Comparison of ENCODE assay signal across 11 cellular contexts in genomic region chr11:3835100-3835485, GRCh38. TPM values are rescaled to one million over a fixed set of nuclear protein-coding genes. Genes with fewer than 3 reads are reported as not detected.
DNase-seq lines count a peak whose midpoint lies in the region; ATAC-seq and TF ChIP-seq lines count a peak whose summit lies in the region.
"Had no signal": no experiment of that assay in that cellular context is flagged by ENCODE, and none has a peak within 500 bp of the region (broad histone marks: within the 10 kb centered on the region; RNA-seq: fewer than 3 reads in every experiment).

No MANE protein-coding gene starts in this region.

- peaks cover 0 to 27% (median 3%) of the 10 kb centered on the region in 9 donors for H3K36me3 ChIP-seq in heart left ventricle
- peaks cover 0 to 7% (median 2%) of the 10 kb centered on the region in 4 donors for H3K36me3 ChIP-seq in upper lobe of left lung

- H3K9me3 Mint-ChIP-seq in activated naive CD8-positive, alpha-beta T cell (ENCODE audit: low read depth): no peaks in the 10 kb centered on the region

- no peaks in the 10 kb centered on the region for H3K9me3 ChIP-seq in heart left ventricle
- H3K9me3 ChIP-seq in upper lobe of left lung: no peaks in the 10 kb centered on the region
- H3K9me3 ChIP-seq: gastrocnemius medialis had no signal

- H3K4me3 ChIP-seq in heart left ventricle (peak overlapping the region in 1 of 12 donors; percentile 43), upper lobe of left lung (no peak overlapping the region)
- H3K4me3 ChIP-seq: gastrocnemius medialis had no signal

- peak overlapping the region in 9 of 12 donors; percentile 43 to 98 (median 64) for H3K27ac ChIP-seq in heart left ventricle
- peak overlapping the region; percentile 74 to 99 (median 96) for H3K27ac ChIP-seq in upper lobe of left lung
- H3K27ac ChIP-seq: C4-2B had no signal

- H3K4me1 ChIP-seq in heart left ventricle (peaks cover 11 to 98% (median 83%) of the 10 kb centered on the region in 12 donors), upper lobe of left lung (peaks cover 87 to 95% (median 92%) of the 10 kb centered on the region in 4 donors)

- in situ Hi-C loops in KBM-7 (cut with MboI; ENCODE audit: low pct_unique_long_range_greater_than_20kb, low sequenced_read_pairs): no loop called here

- TF ChIP-seq CTCF in heart left ventricle (IDR thresholded peaks at IDR 0.05): no peak
- TF ChIP-seq CTCF in upper lobe of left lung (IDR thresholded peaks at IDR 0.05): no peak

- intact Hi-C loops in heart left ventricle (cut with DNase I) (no loop called here), Right ventricle myocardium superior (cut with DNase I) (no loop called here)

- TF ChIP-seq EP300 in upper lobe of left lung (IDR thresholded peaks at IDR 0.05): no peak

- DNase-seq in heart left ventricle (no peak), Right ventricle myocardium superior (no peak), kidney tubule cell (ENCODE audit: low spot score) (peak; percentile 62), upper lobe of left lung (no peak), NCI-H2227 treated with DMSO at 0.1 percent for 48 hours (lab: John Stamatoyannopoulos, UW) (no peak), KBM-7 (no peak), LoVo (ENCODE audit: low spot score) (no peak)
- DNase-seq: activated CD8-positive, alpha-beta memory T cell treated with anti-CD3 and anti-CD28 coated beads, Interleukin-2, amount 50 U/mL, for 48 hours had no signal

- TF ChIP-seq POLR2A in heart left ventricle (IDR thresholded peaks at IDR 0.05) (no peak), upper lobe of left lung (IDR thresholded peaks at IDR 0.05) (no peak)

- peak overlapping the region; percentile 89 for H3K27ac Mint-ChIP-seq in activated naive CD8-positive, alpha-beta T cell

- H3K36me3 Mint-ChIP-seq in activated naive CD8-positive, alpha-beta T cell: peaks cover 31% of the 10 kb centered on the region

- ATAC-seq in heart left ventricle: peak in 1 of 4 donors; percentile 8
- no peak for ATAC-seq in Right ventricle myocardium superior (ENCODE audit: poor library complexity)
- peak in 1 of 2 donors; percentile 25 for ATAC-seq in upper lobe of left lung (ENCODE audit: low FRiP score in 2 of 2)

- WGBS in heart left ventricle, 4 donors: 55 to 67% (median 58%) methylated on average over 3 of the region's 3 CpGs
- 20 to 60% methylated on average over 3 of the region's 3 CpGs for WGBS in upper lobe of left lung, 2 donors

- no peaks in the 10 kb centered on the region for H3K27me3 Mint-ChIP-seq in activated naive CD8-positive, alpha-beta T cell

- peaks cover 79% of the 10 kb centered on the region for H3K4me1 Mint-ChIP-seq in activated naive CD8-positive, alpha-beta T cell (ENCODE audit: low read depth)

- H3K4me3 Mint-ChIP-seq in activated naive CD8-positive, alpha-beta T cell: peak overlapping the region; percentile 97

- H3K27me3 ChIP-seq in heart left ventricle: no peaks in the 10 kb centered on the region
- H3K27me3 ChIP-seq in upper lobe of left lung: no peaks in the 10 kb centered on the region
- H3K27me3 ChIP-seq: gastrocnemius medialis had no signal

RNA-seq across cellular contexts. Expression of gene RHOG, which starts 5.7 kb away (rescaled TPM):
- total RNA-seq in heart left ventricle (10 to 100 TPM; 17.9 to 69.1 (median 30.1) TPM), Right ventricle myocardium superior (22.3 TPM), upper lobe of left lung (100 to 1,000 TPM in 2 of 6 donors, 10 to 100 TPM in 4; 67.0 to 137 (median 85.1) TPM)
- polyA plus RNA-seq in heart left ventricle: 10 to 100 TPM; 23.0 to 50.4 TPM

RNA-seq across cellular contexts. Expression of gene STIM1, which starts 20.4 kb away (rescaled TPM):
- total RNA-seq in heart left ventricle: 10 to 100 TPM; 24.4 to 42.9 (median 28.9) TPM
- 10 to 100 TPM; 13.2 to 36.2 TPM for polyA plus RNA-seq in heart left ventricle
- total RNA-seq in Right ventricle myocardium superior: 27.5 TPM
- total RNA-seq in upper lobe of left lung: 10 to 100 TPM; 39.7 to 81.8 (median 56.5) TPM

RNA-seq across cellular contexts. Expression of gene PGAP2, which starts 26.7 kb away (rescaled TPM):
- total RNA-seq in heart left ventricle (10 to 100 TPM; 17.6 to 31.7 (median 23.3) TPM), Right ventricle myocardium superior (26.8 TPM), upper lobe of left lung (100 to 1,000 TPM in 1 of 6 donors, 10 to 100 TPM in 5; 19.5 to 106 (median 25.2) TPM)
- 10 to 100 TPM; 12.9 to 17.3 TPM for polyA plus RNA-seq in heart left ventricle

RNA-seq across cellular contexts. Expression of gene NUP98, which starts 37.7 kb away (rescaled TPM):
- 10 to 100 TPM; 36.0 to 77.9 (median 46.2) TPM for total RNA-seq in heart left ventricle
- polyA plus RNA-seq in heart left ventricle: 10 to 100 TPM; 13.2 to 25.4 TPM
- total RNA-seq in Right ventricle myocardium superior: 43.2 TPM
- 100 to 1,000 TPM in 2 of 6 donors, 10 to 100 TPM in 4; 66.6 to 127 (median 86.1) TPM for total RNA-seq in upper lobe of left lung
